Comparison of ENCODE assay signal across 8 cellular contexts in the genomic region with DNA sequence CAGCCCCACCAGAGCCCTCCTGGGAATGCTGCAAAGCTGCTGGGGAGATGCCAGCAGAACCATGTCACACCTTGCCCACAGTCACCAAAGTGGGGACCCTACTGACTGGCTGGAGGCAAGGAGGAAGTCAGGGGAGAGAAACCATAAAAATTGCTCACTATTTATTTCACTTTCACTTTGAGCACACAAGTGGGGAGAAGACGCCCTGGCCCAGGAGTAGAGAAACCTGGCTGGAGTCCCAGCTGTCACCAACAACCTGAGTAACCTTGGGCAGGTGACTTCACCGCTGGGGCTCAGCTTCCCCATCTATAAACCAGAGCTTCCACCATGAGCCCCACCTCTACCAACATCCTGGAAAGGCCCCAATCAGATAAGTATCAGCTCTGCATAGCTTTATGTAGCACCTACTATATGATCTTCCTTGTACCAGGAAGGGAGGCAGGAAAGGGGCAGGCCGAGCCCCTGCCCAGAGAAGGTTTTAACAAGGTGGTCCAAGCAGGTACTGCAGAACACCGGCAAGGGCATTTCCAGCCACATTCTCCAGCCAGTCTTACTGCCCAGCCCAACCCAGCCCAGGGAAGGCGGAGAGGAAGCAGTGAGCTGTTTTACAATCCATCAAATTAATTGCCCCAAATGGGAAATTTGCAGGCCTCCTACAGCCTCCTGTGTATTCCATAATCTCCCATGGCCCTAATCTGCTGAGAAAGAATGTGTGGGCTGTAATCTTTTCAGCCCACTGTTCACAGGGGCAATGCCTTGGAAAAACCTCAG. TPM values are rescaled to one million over a fixed set of nuclear protein-coding genes. Genes with fewer than 3 reads are reported as not detected.
DNase-seq lines count a peak whose midpoint lies in the region; ATAC-seq and TF ChIP-seq lines count a peak whose summit lies in the region.

No MANE protein-coding gene starts in this region.

- H3K4me3 ChIP-seq in GM23248 = no peak overlapping the region

- H2BK20ac ChIP-seq in H9 (ENCODE audit: low read depth, low read length, poor library complexity, severe bottlenecking) = no peak overlapping the region

- no peak overlapping the region for H3T11ph ChIP-seq in H9 (ENCODE audit: low read length)

- H3K4me1 ChIP-seq in H9 (ENCODE audit: insufficient read depth, low read length) = peaks cover 17% of the 10 kb centered on the region
- H3K4me1 ChIP-seq in GM23248 (ENCODE audit: insufficient read depth) = no peaks in the 10 kb centered on the region; the same call in 1 of the 2 replicates

- DNase-seq in H9 (peak; percentile 48), NCI-H2029 (lab: John Stamatoyannopoulos, UW) (peak; percentile 85), DMS 273 treated with DMSO at 0.1 percent for 48 hours (lab: John Stamatoyannopoulos, UW) (no peak), SK-N-DZ (ENCODE audit: low spot score) (no peak), GM23248 (no peak)
- DNase-seq in activated T-helper 9 cell treated with anti-CD3 and anti-CD28 coated beads, Interleukin-2, amount 50 U/mL, for 16 hours (ENCODE audit: low read depth) = peak; percentile 16
- peak in 7 of 10 donors; percentile 9 to 66 (median 28) for DNase-seq in naive thymus-derived CD8-positive, alpha-beta T cell

- ATAC-seq in GM18519 (IDR thresholded peaks at IDR 0.05; ENCODE audit: low FRiP score, unreplicated experiment) = peak; percentile 88
- ATAC-seq in naive thymus-derived CD8-positive, alpha-beta T cell = peak; percentile 58 to 86

- H3K9me2 ChIP-seq in GM23248 (ENCODE audit: insufficient read depth) = no peaks in the 10 kb centered on the region

- H4K8ac ChIP-seq in H9 (replicated peaks; ENCODE audit: insufficient read length, low read depth, low read length) = no peak overlapping the region

- no peak overlapping the region for H3K4ac ChIP-seq in H9 (ENCODE audit: low read depth, low read length)

- H4K20me1 ChIP-seq in H9 (ENCODE audit: control insufficient read depth, insufficient read depth, insufficient read length) = peaks cover 2% of the 10 kb centered on the region
- no peaks in the 10 kb centered on the region for H4K20me1 ChIP-seq in GM23248 (ENCODE audit: insufficient read depth)

- H3K4me2 ChIP-seq in H9 (ENCODE audit: insufficient read depth, insufficient read length, low read length) (peak overlapping the region; percentile 2), GM23248 (ENCODE audit: unreplicated experiment) (no peak overlapping the region)

- H2BK15ac ChIP-seq in H9 (ENCODE audit: low read depth, low read length) = no peak overlapping the region

- in situ Hi-C loops in GM23248 (cut with MboI) = no loop called here

- no peak overlapping the region for H3K56ac ChIP-seq in H9 (ENCODE audit: insufficient read length, low read depth, low read length)

- no peak overlapping the region for H2AFZ ChIP-seq in H9 (ENCODE audit: low read length)
- H2AFZ ChIP-seq in GM23248 = no peak overlapping the region

- POLR2A ChIA-PET in naive thymus-derived CD8-positive, alpha-beta T cell (lab: Charles Lee) = no interaction called here

- H3K9ac ChIP-seq in H9 (ENCODE audit: extremely low read depth, insufficient read length, low read length) = no peak overlapping the region
- no peak overlapping the region for H3K9ac ChIP-seq in GM23248

- H3K23ac ChIP-seq in H9 (ENCODE audit: insufficient read length, low read depth, low read length) = no peak overlapping the region

- H2BK12ac ChIP-seq in H9 (ENCODE audit: insufficient read length, low read depth, low read length) = no peak overlapping the region

- no peaks in the 10 kb centered on the region for H3K9me3 Mint-ChIP-seq in H9
- no peaks in the 10 kb centered on the region for H3K9me3 Mint-ChIP-seq in naive thymus-derived CD8-positive, alpha-beta T cell

- H4K91ac ChIP-seq in H9 (ENCODE audit: insufficient read length, low read depth, low read length) = no peak overlapping the region

- H3K4me1 Mint-ChIP-seq in H9 = peaks cover 34 to 42% of the 10 kb centered on the region in 2 experiments
- H3K4me1 Mint-ChIP-seq in naive thymus-derived CD8-positive, alpha-beta T cell = peaks cover 11 to 25% (median 22%) of the 10 kb centered on the region in 4 donors

- no peak overlapping the region for H2AK5ac ChIP-seq in H9 (ENCODE audit: insufficient read length, low read length)

- H3K18ac ChIP-seq in H9 (ENCODE audit: insufficient read length, low read depth, low read length) = no peak overlapping the region

- H3K23me2 ChIP-seq in H9 (ENCODE audit: insufficient read length, low read depth, low read length, poor library complexity, severe bottlenecking) = no peaks in the 10 kb centered on the region

- no peak overlapping the region for H3K27ac ChIP-seq in H9 (ENCODE audit: insufficient read length, low read depth, low read length)
- H3K27ac ChIP-seq in GM23248 = no peak overlapping the region

- H3K14ac ChIP-seq in H9 (ENCODE audit: insufficient read depth, low read length) = no peak overlapping the region

- H3K27ac Mint-ChIP-seq in H9 = no peak overlapping the region
- peak overlapping the region; percentile 63 to 92 (median 86) for H3K27ac Mint-ChIP-seq in naive thymus-derived CD8-positive, alpha-beta T cell

- no peaks in the 10 kb centered on the region; a peak in 1 of 7 replicates for H3K36me3 Mint-ChIP-seq in H9 (ENCODE audit: insufficient read depth in 1 of 3, low read depth in 3 of 3)
- H3K36me3 Mint-ChIP-seq in naive thymus-derived CD8-positive, alpha-beta T cell = no peaks in the 10 kb centered on the region

- H3K36me3 ChIP-seq in GM23248 (ENCODE audit: low read depth) = no peaks in the 10 kb centered on the region

- H3K4me3 Mint-ChIP-seq in H9 = no peak overlapping the region
- H3K4me3 Mint-ChIP-seq in naive thymus-derived CD8-positive, alpha-beta T cell = peak overlapping the region in 9 of 10 donors; percentile 33 to 82 (median 55)

- H3K9me3 ChIP-seq in H9 (ENCODE audit: control insufficient read depth, low read depth, low read length) = no peaks in the 10 kb centered on the region
- no peaks in the 10 kb centered on the region for H3K9me3 ChIP-seq in GM23248 (ENCODE audit: low read depth)

- no peaks in the 10 kb centered on the region for H3K27me3 Mint-ChIP-seq in H9 (ENCODE audit: low read depth)
- H3K27me3 Mint-ChIP-seq in naive thymus-derived CD8-positive, alpha-beta T cell = no peaks in the 10 kb centered on the region

- H3F3A ChIP-seq in GM23248 (ENCODE audit: insufficient read depth) = no peaks in the 10 kb centered on the region

- no peak overlapping the region for H4K5ac ChIP-seq in H9 (ENCODE audit: insufficient read length, low read depth, low read length)

- no peak overlapping the region for H2BK5ac ChIP-seq in H9 (ENCODE audit: insufficient read length, low read length)

- H3K79me2 ChIP-seq in H9 (ENCODE audit: insufficient read depth, low read length) (no peaks in the 10 kb centered on the region), GM23248 (ENCODE audit: insufficient read depth) (no peaks in the 10 kb centered on the region)

- no peak for TF ChIP-seq CTCF in H9 (conservative IDR thresholded peaks at IDR 0.05)

- no peaks in the 10 kb centered on the region for H3K79me1 ChIP-seq in H9 (ENCODE audit: insufficient read depth, low read depth, low read length, poor library complexity, severe bottlenecking)

- no CpG with 5 or more reads among the region's 5 CpGs for whole genome bisulfite sequencing in H9 (ENCODE audit: extremely low coverage, insufficient read length, low lambda C conversion rate)
- WGBS in GM23248 (ENCODE audit: low coverage in 1 of 2, low lambda C conversion rate in 2 of 2, missing lambda C conversion rate in 2 of 2), 2 experiments = 58 to 60% methylated on average over 5 of the region's 5 CpGs

- H2BK120ac ChIP-seq in H9 (ENCODE audit: low read depth, low read length, poor library complexity, severe bottlenecking) = no peak overlapping the region

- H3K27me3 ChIP-seq in H9 (ENCODE audit: insufficient read depth, low read length) (no peaks in the 10 kb centered on the region), GM23248 (replicated peaks; ENCODE audit: insufficient read depth) (no peaks in the 10 kb centered on the region)

RNA-seq across cellular contexts. Expression of gene PLEKHA7, which starts 27.6 kb away (rescaled TPM):
- total RNA-seq in H9 (2021) = 17.5 and 21.0 TPM in 2 replicates
- under 1 TPM; 0.77 to 0.96 TPM for total RNA-seq in naive thymus-derived CD8-positive, alpha-beta T cell
- not detected for polyA plus RNA-seq in naive thymus-derived CD8-positive, alpha-beta T cell
- polyA plus RNA-seq in SK-N-DZ (2014; cell fraction: cytosol; rRNA removed) = 1.2 and 3.6 TPM in 2 replicates
- polyA plus RNA-seq in SK-N-DZ (2014; cell fraction: nucleus; rRNA removed) = 8.2 and 9.8 TPM in 2 replicates
- total RNA-seq in GM23248 (2014; rRNA removed; shearing (Covaris generic)) = 0.43 TPM in 1 of 2 replicates, not detected in the other
- 0.43 TPM in 1 of 2 replicates, not detected in the other for polyA plus RNA-seq in GM23248 (2016; fragmentation: Nextera tagmentation; extraction: Ambion mirVana)

Comparison
In these comparisons a context has a peak if more than half of its experiments do, and no peak if none do; other contexts are left out.
1. DNase-seq: peak in H9 (single experiment), NCI-H2029 (single experiment), activated T-helper 9 cell treated with anti-CD3 and anti-CD28 coated beads, Interleukin-2, amount 50 U/mL, for 16 hours (single experiment) and naive thymus-derived CD8-positive, alpha-beta T cell (7 of 10); none in DMS 273 treated with DMSO at 0.1 percent for 48 hours (single experiment), SK-N-DZ (single experiment) and GM23248 (single experiment).
2. H3K27ac Mint-ChIP-seq: peak in naive thymus-derived CD8-positive, alpha-beta T cell (10 of 10); none in H9 (0 of 3).
3. H3K4me3 Mint-ChIP-seq: peak in naive thymus-derived CD8-positive, alpha-beta T cell (9 of 10); none in H9 (0 of 2).